Comparison of ENCODE assay signal across 15 cellular contexts in the genomic region with DNA sequence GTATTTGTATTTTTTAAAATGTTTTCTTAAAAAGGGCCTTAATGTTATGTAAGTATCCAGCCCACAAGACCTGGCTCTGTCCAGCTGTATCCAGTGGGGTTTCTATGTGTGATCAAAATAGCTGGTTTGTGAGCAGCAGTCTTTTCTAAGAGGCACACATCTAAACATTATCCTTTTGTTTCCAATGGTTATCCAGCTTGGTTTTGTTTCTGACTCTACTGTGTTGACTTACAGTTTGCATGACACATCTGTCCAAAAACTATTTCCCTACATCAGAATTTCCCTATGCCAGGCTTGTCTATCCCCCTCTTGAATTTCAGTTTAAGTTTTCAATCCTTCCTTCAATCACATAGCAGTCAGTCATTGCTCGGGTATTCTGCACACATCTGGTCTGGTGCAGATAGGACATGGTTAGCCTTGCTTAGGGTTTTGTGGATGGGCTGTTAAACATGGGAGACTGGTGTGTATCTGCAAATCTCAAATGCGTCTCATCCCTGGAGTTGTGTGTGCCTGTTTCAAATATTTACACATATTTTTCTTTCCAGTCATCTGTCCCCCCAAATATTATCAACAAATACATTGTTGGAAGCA.
A peak's percentile ranks its signal among the peaks of the same experiment; 100 is the strongest.
DNase-seq lines count a peak whose midpoint lies in the region; FAIRE-seq and TF ChIP-seq lines count a peak whose summit lies in the region.
"Had no signal": no experiment of that assay in that cellular context is flagged by ENCODE, and none has a peak within 500 bp of the region (broad histone marks: within the 10 kb centered on the region; RNA-seq: fewer than 3 reads in every experiment).

No MANE protein-coding gene starts in this region.

- no peak overlapping the region for H4K5ac ChIP-seq in H1 (ENCODE audit: insufficient read length, low read depth, low read length)

- no peak for TF ChIP-seq RAD21 in H1 (IDR thresholded peaks at IDR 0.05 in 1 of 2, conservative IDR thresholded peaks at IDR 0.05 in 1 of 2; ENCODE audit: low read depth in 2 of 2, low read length in 2 of 2)

- no peaks in the 10 kb centered on the region for H3K23me2 ChIP-seq in H1 (ENCODE audit: low read depth, low read length)

- TF ChIP-seq CTCF in H1 (IDR thresholded peaks at IDR 0.05; ENCODE audit: control extremely low read depth in 1 of 3, insufficient read depth in 1 of 3, low read depth in 1 of 3, low read length in 3 of 3): no peak
- TF ChIP-seq CTCF in mesothelial cell of epicardium (IDR thresholded peaks at IDR 0.05; ENCODE audit: unreplicated experiment): no peak

- H3K4me3 Mint-ChIP-seq in mesothelial cell of epicardium: no peak overlapping the region
- H3K4me3 Mint-ChIP-seq in CD4-positive, alpha-beta memory T cell: no peak overlapping the region

- no peak overlapping the region for H2BK12ac ChIP-seq in H1 (ENCODE audit: low read depth, low read length)

- H3K27ac ChIP-seq in SJSA1 (peak overlapping the region; percentile 89), H1 (ENCODE audit: low read depth, low read length) (no peak overlapping the region)
- H3K27ac ChIP-seq in CD4-positive, alpha-beta memory T cell (ENCODE audit: low read depth, low read length): no peak overlapping the region

- no peaks in the 10 kb centered on the region for H3K36me3 Mint-ChIP-seq in mesothelial cell of epicardium
- H3K36me3 Mint-ChIP-seq in CD4-positive, alpha-beta memory T cell: no peaks in the 10 kb centered on the region

- peak overlapping the region; percentile 37 for H3K27ac Mint-ChIP-seq in mesothelial cell of epicardium
- no peak overlapping the region for H3K27ac Mint-ChIP-seq in CD4-positive, alpha-beta memory T cell

- H2BK5ac ChIP-seq in H1 (ENCODE audit: low read depth, low read length): no peak overlapping the region

- no peak overlapping the region for H3K9ac ChIP-seq in H1 (replicated peaks in 1 of 4; ENCODE audit: extremely low read depth in 1 of 4, low read depth in 3 of 4, low read length in 3 of 4)

- POLR2A ChIA-PET in H1 (lab: Charles Lee; ENCODE audit: partially characterized antibody): no interaction called here
- POLR2A ChIA-PET in CD4-positive, alpha-beta memory T cell (lab: Charles Lee; ENCODE audit: partially characterized antibody): no interaction called here

- H3K27me3 ChIP-seq in SJSA1 (replicated peaks) (no peaks in the 10 kb centered on the region), H1 (replicated peaks in 1 of 4; ENCODE audit: control insufficient read depth in 3 of 4, extremely low read depth in 1 of 4, insufficient read depth in 3 of 4, low read length in 3 of 4) (no peaks in the 10 kb centered on the region)
- no peaks in the 10 kb centered on the region for H3K27me3 ChIP-seq in CD4-positive, alpha-beta memory T cell (ENCODE audit: insufficient read depth, low read length)
- H3K27me3 ChIP-seq: SJCRH30 had no signal

- no peak overlapping the region for H2BK15ac ChIP-seq in H1 (ENCODE audit: low read length)

- intact Hi-C loops in CD4-positive, alpha-beta memory T cell (cut with micrococcal nuclease): no loop called here

- H3K23ac ChIP-seq in H1 (ENCODE audit: insufficient read length): no peak overlapping the region

- no peak overlapping the region for H2BK120ac ChIP-seq in H1 (replicated peaks; ENCODE audit: low read depth, low read length)

- H3K36me3 ChIP-seq in SJSA1 (no peaks in the 10 kb centered on the region), H1 (ENCODE audit: control insufficient read depth in 2 of 4, insufficient read depth in 4 of 4, low read length in 3 of 4) (no peaks in the 10 kb centered on the region)
- H3K36me3 ChIP-seq in CD4-positive, alpha-beta memory T cell (ENCODE audit: insufficient read depth, low read length): no peaks in the 10 kb centered on the region
- H3K36me3 ChIP-seq: SJCRH30 had no signal

- no peak overlapping the region for H3K56ac ChIP-seq in H1 (replicated peaks; ENCODE audit: insufficient read length, low read depth, low read length)

- H2AK5ac ChIP-seq in H1 (ENCODE audit: low read depth, low read length): no peak overlapping the region

- DNase-seq in EL (peak; percentile 9), SJSA1 (ENCODE audit: low read depth in 1 of 2, low spot score in 2 of 2) (peak in 1 of 2 experiments; percentile 67), H1 (ENCODE audit: low read depth in 1 of 2, low spot score in 2 of 2) (no peak), mesothelial cell of epicardium (ENCODE audit: low spot score in 2 of 2, unreplicated experiment in 2 of 2) (no peak), SHP77 (lab: John Stamatoyannopoulos, UW) (no peak), Ammon's horn (ENCODE audit: low spot score) (no peak)
- DNase-seq in CD4-positive, alpha-beta memory T cell: no peak
- DNase-seq in activated naive CD4-positive, alpha-beta T cell treated with anti-CD3 and anti-CD28 coated beads, Interleukin-2, amount 50 U/mL, for 16 hours: no peak
- DNase-seq: DMS79, KG1, MV-4-11, NCI-H187 treated with DMSO at 0.1 percent for 48 hours, NCI-H226, RPMI8226 had no signal

- peaks cover 50% of the 10 kb centered on the region for H3K4me1 Mint-ChIP-seq in mesothelial cell of epicardium
- no peaks in the 10 kb centered on the region for H3K4me1 Mint-ChIP-seq in CD4-positive, alpha-beta memory T cell

- WGBS in H1 (ENCODE audit: extremely low coverage in 1 of 2, insufficient coverage in 1 of 2, insufficient read length in 1 of 2, insufficient replicate concordance in 2 of 2, low coverage in 1 of 2, low lambda C conversion rate in 2 of 2, missing lambda C conversion rate in 1 of 2), 2 experiments: 78% methylated on average over 2 of the region's 2 CpGs; no CpG with 5 or more reads in 1 of the 2 experiments

- H3K4me1 ChIP-seq in SJSA1 (replicated peaks): peaks cover 68% of the 10 kb centered on the region
- no peaks in the 10 kb centered on the region for H3K4me1 ChIP-seq in H1 (replicated peaks in 1 of 4; ENCODE audit: control insufficient read depth in 3 of 4, insufficient read depth in 4 of 4, low read length in 3 of 4)
- no peaks in the 10 kb centered on the region for H3K4me1 ChIP-seq in CD4-positive, alpha-beta memory T cell (ENCODE audit: insufficient read depth, low read length)

- no peaks in the 10 kb centered on the region for H4K20me1 ChIP-seq in H1 (replicated peaks in 1 of 2; ENCODE audit: control insufficient read depth in 1 of 2, insufficient read depth in 2 of 2, low read length in 2 of 2)

- no peak overlapping the region for H4K91ac ChIP-seq in H1 (replicated peaks; ENCODE audit: insufficient read length, low read length)

- no peak for TF ChIP-seq EP300 in H1 (IDR thresholded peaks at IDR 0.05; ENCODE audit: borderline replicate concordance in 1 of 2, low read depth in 2 of 2, low read length in 2 of 2)

- no peak overlapping the region for H3K4me2 ChIP-seq in H1 (ENCODE audit: insufficient read depth in 1 of 2, low read depth in 2 of 2, low read length in 2 of 2)

- TF ChIP-seq POLR2A in H1 (IDR thresholded peaks at IDR 0.05; ENCODE audit: control extremely low read depth in 1 of 2, low read depth in 2 of 2, low read length in 2 of 2): no peak

- H4K8ac ChIP-seq in H1 (ENCODE audit: extremely low read depth, insufficient read depth, low read length): no peak overlapping the region

- no peak overlapping the region for H3K18ac ChIP-seq in H1 (ENCODE audit: extremely low read depth, low read length)

- H3K14ac ChIP-seq in H1 (ENCODE audit: insufficient read length): no peak overlapping the region

- H3K79me1 ChIP-seq in H1 (ENCODE audit: low read depth, low read length): no peaks in the 10 kb centered on the region

- FAIRE-seq in H1 (lab: Jason Lieb, UNC): no peak

- CTCF ChIA-PET in H1 (lab: Charles Lee; ENCODE audit: partially characterized antibody): no interaction called here
- CTCF ChIA-PET in CD4-positive, alpha-beta memory T cell (lab: Charles Lee; ENCODE audit: partially characterized antibody): no interaction called here

- H3K27me3 Mint-ChIP-seq in mesothelial cell of epicardium (ENCODE audit: low read depth): peaks cover 9% of the 10 kb centered on the region
- peaks cover 3 to 4% of the 10 kb centered on the region in 2 donors for H3K27me3 Mint-ChIP-seq in CD4-positive, alpha-beta memory T cell

- no peak overlapping the region for H2BK20ac ChIP-seq in H1 (ENCODE audit: low read length)

- H3K9me3 Mint-ChIP-seq in mesothelial cell of epicardium: no peaks in the 10 kb centered on the region
- no peaks in the 10 kb centered on the region for H3K9me3 Mint-ChIP-seq in CD4-positive, alpha-beta memory T cell

- H3K79me2 ChIP-seq in H1 (ENCODE audit: control insufficient read depth in 1 of 2, insufficient read depth in 2 of 2, low read length in 2 of 2): no peaks in the 10 kb centered on the region

- no peak overlapping the region for H3K4me3 ChIP-seq in SJSA1
- no peak overlapping the region for H3K4me3 ChIP-seq in H1 (ENCODE audit: extremely low read depth in 1 of 4, insufficient read depth in 2 of 4, low read depth in 3 of 4, low read length in 4 of 4)
- no peak overlapping the region for H3K4me3 ChIP-seq in CD4-positive, alpha-beta memory T cell (ENCODE audit: low read length in 2 of 2)
- H3K4me3 ChIP-seq: SJCRH30 had no signal

- H2AFZ ChIP-seq in H1 (ENCODE audit: low read length): 0 out of 2 replicates have a peak overlapping the region, but pooled peaks have one; percentile 57

- H3K9me3 ChIP-seq in SJSA1 (replicated peaks) (no peaks in the 10 kb centered on the region), H1 (ENCODE audit: insufficient read depth in 2 of 2, low read depth in 1 of 2, low read length in 1 of 2) (no peaks in the 10 kb centered on the region)
- no peaks in the 10 kb centered on the region for H3K9me3 ChIP-seq in CD4-positive, alpha-beta memory T cell (ENCODE audit: control insufficient read depth in 1 of 2, low read length in 2 of 2)
- H3K9me3 ChIP-seq: SJCRH30 had no signal

- no peak overlapping the region for H3K4ac ChIP-seq in H1 (replicated peaks; ENCODE audit: insufficient read length, low read depth, low read length)

TF ChIP-seq in H1, 55 proteins besides CTCF, POLR2A, EP300 and RAD21 (continues in another document):
- TF ChIP-seq CTBP2 (IDR thresholded peaks at IDR 0.05; ENCODE audit: borderline replicate concordance, insufficient read depth, insufficient read length, low read length): no peak
- TF ChIP-seq EGR1 (IDR thresholded peaks at IDR 0.05; ENCODE audit: borderline replicate concordance, low read depth, low read length): no peak
- no peak for TF ChIP-seq CBX8 (IDR thresholded peaks at IDR 0.05; ENCODE audit: borderline replicate concordance, low read depth, low read length)
- TF ChIP-seq CHD1 (IDR thresholded peaks at IDR 0.05; ENCODE audit: low read depth, low read length): no peak
- TF ChIP-seq EZH2 (IDR thresholded peaks at IDR 0.05; ENCODE audit: low read depth, low read length, severe bottlenecking): no peak
- TF ChIP-seq CEBPB (IDR thresholded peaks at IDR 0.05; ENCODE audit: low read depth, low read length): no peak
- TF ChIP-seq USF2 (IDR thresholded peaks at IDR 0.05; ENCODE audit: low read length): no peak
- TF ChIP-seq CHD2 (IDR thresholded peaks at IDR 0.05; ENCODE audit: low read length): no peak
